8 cellular contexts compared by ENCODE assay signal in genomic region chr17:77834170-77835115, GRCh38.
DNase-seq lines count a peak whose midpoint lies in the region; ATAC-seq lines count a peak whose summit lies in the region.

No MANE protein-coding gene starts in this region.

- peak; percentile 75 for DNase-seq in activated naive CD4-positive, alpha-beta T cell treated with Interleukin-2 at 50 U/mL for 16 hours
- no peak for DNase-seq in activated naive CD4-positive, alpha-beta T cell treated with anti-CD3 and anti-CD28 coated beads, Interleukin-2, amount 50 U/mL, for 16 hours
- DNase-seq in SIG-M5 (lab: John Stamatoyannopoulos, UW) = peak; percentile 37
- DNase-seq in activated effector memory CD4-positive, alpha-beta T cell treated with anti-CD3 and anti-CD28 coated beads, Interleukin-2, amount 50 U/mL, for 16 hours = peak; percentile 88
- DNase-seq in left ventricle myocardium superior = peak; percentile 73
- DNase-seq in stimulated activated CD4-positive, alpha-beta T cell treated with anti-CD3 and anti-CD28 coated beads, Interleukin-1b, Interleukin-23, amount 100 ng/mL, for 1 hour (ENCODE audit: low read depth in 2 of 2) = peak; percentile 18 to 24
- DNase-seq in NCI-H2081 (lab: John Stamatoyannopoulos, UW) = no peak
- DNase-seq in NCI-H1092 treated with DMSO at 0.1 percent for 48 hours (lab: John Stamatoyannopoulos, UW) = no peak

- ATAC-seq in left ventricle myocardium superior = peak; percentile 70

- intact Hi-C loops in left ventricle myocardium superior (cut with micrococcal nuclease) = no loop called here

Comparison
In these comparisons a context has a peak if more than half of its experiments do, and no peak if none do; other contexts are left out.
1. DNase-seq: peak in activated naive CD4-positive, alpha-beta T cell treated with Interleukin-2 at 50 U/mL for 16 hours (single experiment), SIG-M5 (single experiment), activated effector memory CD4-positive, alpha-beta T cell treated with anti-CD3 and anti-CD28 coated beads, Interleukin-2, amount 50 U/mL, for 16 hours (single experiment), left ventricle myocardium superior (single experiment) and stimulated activated CD4-positive, alpha-beta T cell treated with anti-CD3 and anti-CD28 coated beads, Interleukin-1b, Interleukin-23, amount 100 ng/mL, for 1 hour (2 of 2); none in activated naive CD4-positive, alpha-beta T cell treated with anti-CD3 and anti-CD28 coated beads, Interleukin-2, amount 50 U/mL, for 16 hours (single experiment), NCI-H2081 (0 of 2) and NCI-H1092 treated with DMSO at 0.1 percent for 48 hours (single experiment).